Comparison of ENCODE assay signal across 9 cellular contexts in the genomic region with DNA sequence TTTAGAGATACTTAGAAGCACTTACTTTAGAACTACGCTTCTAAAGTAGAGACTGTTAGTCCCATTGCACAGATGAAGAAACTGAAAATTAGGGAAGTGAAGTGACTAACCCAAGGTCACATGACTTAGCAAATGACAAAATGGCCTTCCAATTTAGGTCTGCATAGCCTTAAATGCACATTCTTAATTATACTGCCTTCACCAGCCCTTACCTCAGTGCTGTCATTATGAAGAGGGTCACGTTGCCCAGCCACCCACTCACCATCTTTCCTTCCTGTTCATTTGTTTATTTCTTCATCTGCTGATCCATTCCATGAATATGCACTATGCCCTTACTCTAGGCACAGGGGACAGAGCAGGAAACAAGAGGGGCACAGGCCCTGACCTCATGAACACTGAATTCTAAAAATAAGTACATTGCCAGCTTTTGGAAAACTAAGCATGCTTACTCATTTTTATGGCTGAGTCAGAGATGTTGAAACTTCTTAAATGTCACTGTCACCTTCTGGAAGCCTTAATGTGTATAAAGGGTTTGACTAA. TPM values are rescaled to one million over a fixed set of nuclear protein-coding genes. Genes with fewer than 3 reads are reported as not detected.
DNase-seq lines count a peak whose midpoint lies in the region; ATAC-seq and TF ChIP-seq lines count a peak whose summit lies in the region.
"Had no signal": no experiment of that assay in that cellular context is flagged by ENCODE, and none has a peak within 500 bp of the region (broad histone marks: within the 10 kb centered on the region; RNA-seq: fewer than 3 reads in every experiment).

No MANE protein-coding gene starts in this region.

- H3K9me3 Mint-ChIP-seq in activated CD8-positive, alpha-beta T cell treated with anti-CD3 and anti-CD28 coated beads, Interleukin-2, amount 10 ng/mL, durations not matched to agents 7 days and 5 days (ENCODE audit: insufficient read depth), result no peaks in the 10 kb centered on the region

- ATAC-seq in HG03039 (IDR thresholded peaks at IDR 0.05; ENCODE audit: unreplicated experiment), result peak; percentile 50
- peak; percentile 29 for ATAC-seq in activated CD8-positive, alpha-beta T cell treated with anti-CD3 and anti-CD28 coated beads, Interleukin-2, amount 10 ng/mL, durations not matched to agents 7 days and 5 days
- ATAC-seq in left lung, result peak; percentile 80
- ATAC-seq in HG03565 (IDR thresholded peaks at IDR 0.05; ENCODE audit: unreplicated experiment), result no peak

- peaks cover 0 to 14% of the 10 kb centered on the region in 2 donors for H3K36me3 ChIP-seq in left lung

- peaks cover 0 to 29% of the 10 kb centered on the region in 2 donors for H3K4me1 ChIP-seq in left lung

- CTCF ChIA-PET in activated CD8-positive, alpha-beta T cell treated with anti-CD3 and anti-CD28 coated beads, Interleukin-2, amount 10 ng/mL, durations not matched to agents 7 days and 5 days (lab: Charles Lee), result interaction anchor here (1.1 to 1.3 kb wide), 2 partner anchors 16 to 24 kb away, joined by 3 to 4 read pairs; no protein-coding TSS in a partner anchor

- peaks cover 50% of the 10 kb centered on the region for H3K4me1 Mint-ChIP-seq in activated CD8-positive, alpha-beta T cell treated with anti-CD3 and anti-CD28 coated beads, Interleukin-2, amount 10 ng/mL, durations not matched to agents 7 days and 5 days (ENCODE audit: low read depth)

- no peak overlapping the region for H3K4me3 ChIP-seq in left lung

- intact Hi-C loops in left lung (cut with DNase I), result no loop called here

- H3K27me3 ChIP-seq in left lung, result no peaks in the 10 kb centered on the region

- TF ChIP-seq CTCF in left lung (IDR thresholded peaks at IDR 0.05), result no peak

- no peaks in the 10 kb centered on the region for H3K9me3 ChIP-seq in left lung

- no peaks in the 10 kb centered on the region for H3K27me3 Mint-ChIP-seq in activated CD8-positive, alpha-beta T cell treated with anti-CD3 and anti-CD28 coated beads, Interleukin-2, amount 10 ng/mL, durations not matched to agents 7 days and 5 days (ENCODE audit: low read depth)

- POLR2A ChIA-PET in activated CD8-positive, alpha-beta T cell treated with anti-CD3 and anti-CD28 coated beads, Interleukin-2, amount 10 ng/mL, durations not matched to agents 7 days and 5 days (lab: Charles Lee), result interaction anchor here (0.6 to 1.0 kb wide), 2 partner anchors 8 to 65 kb away, joined by 3 to 7 read pairs; a partner anchor contains a TSS

- H3K4me3 Mint-ChIP-seq in activated CD8-positive, alpha-beta T cell treated with anti-CD3 and anti-CD28 coated beads, Interleukin-2, amount 10 ng/mL, durations not matched to agents 7 days and 5 days, result no peak overlapping the region

- DNase-seq in EL, result peak; percentile 21
- DNase-seq in activated CD8-positive, alpha-beta T cell treated with anti-CD3 and anti-CD28 coated beads, Interleukin-2, amount 10 ng/mL, durations not matched to agents 7 days and 5 days, result no peak
- DNase-seq in left lung, result peak in 1 of 2 donors; percentile 38
- DNase-seq in islet precursor cell, result no peak
- no peak for DNase-seq in NCI-H748 treated with DMSO at 0.1 percent for 48 hours (lab: John Stamatoyannopoulos, UW)
- DNase-seq in NCI-H1930 (lab: John Stamatoyannopoulos, UW), result no peak
- DNase-seq: NCI-H1417 treated with DMSO at 0.1 percent for 48 hours had no signal

- peaks cover 77% of the 10 kb centered on the region for H3K36me3 Mint-ChIP-seq in activated CD8-positive, alpha-beta T cell treated with anti-CD3 and anti-CD28 coated beads, Interleukin-2, amount 10 ng/mL, durations not matched to agents 7 days and 5 days (ENCODE audit: low read depth)

- H3K27ac ChIP-seq in left lung, result peak overlapping the region in 1 of 2 donors; percentile 57

- H3K27ac Mint-ChIP-seq in activated CD8-positive, alpha-beta T cell treated with anti-CD3 and anti-CD28 coated beads, Interleukin-2, amount 10 ng/mL, durations not matched to agents 7 days and 5 days, result peak overlapping the region; percentile 45

RNA-seq across cellular contexts. Expression of a gene that starts 8.6 kb away (rescaled TPM):
- 10 to 100 TPM; 77.6 to 78.7 TPM for total RNA-seq in activated CD8-positive, alpha-beta T cell treated with anti-CD3 and anti-CD28 coated beads, Interleukin-2, amount 10 ng/mL, durations not matched to agents 7 days and 5 days
- total RNA-seq in left lung, result 10 to 100 TPM; 18.8 to 50.9 TPM

RNA-seq across cellular contexts. Expression of a gene that starts 41.3 kb away (rescaled TPM):
- 1 to 10 TPM; 2.8 to 2.9 TPM for total RNA-seq in activated CD8-positive, alpha-beta T cell treated with anti-CD3 and anti-CD28 coated beads, Interleukin-2, amount 10 ng/mL, durations not matched to agents 7 days and 5 days
- under 1 TPM in 1 of 2 donors, not detected in 1; 0.31 TPM for total RNA-seq in left lung

RNA-seq across cellular contexts. Expression of a gene that starts 42.5 kb away (rescaled TPM):
- 10 to 100 TPM; 13.1 to 13.9 TPM for total RNA-seq in activated CD8-positive, alpha-beta T cell treated with anti-CD3 and anti-CD28 coated beads, Interleukin-2, amount 10 ng/mL, durations not matched to agents 7 days and 5 days
- total RNA-seq in left lung, result 10 to 100 TPM in 1 of 2 donors, 1 to 10 TPM in 1; 7.3 to 11.8 TPM
